8 cellular contexts compared by ENCODE assay signal in genomic region chr12:71756054-71756675, GRCh38. TPM values are rescaled to one million over a fixed set of nuclear protein-coding genes. Genes with fewer than 3 reads are reported as not detected.
DNase-seq lines count a peak whose midpoint lies in the region; ATAC-seq and TF ChIP-seq lines count a peak whose summit lies in the region.

No MANE protein-coding gene starts in this region.

- peaks cover 10% of the 10 kb centered on the region for H3K4me1 ChIP-seq in rectal smooth muscle tissue (ENCODE audit: control insufficient read depth, insufficient read depth, low read length)

- H3K27me3 ChIP-seq in WERI-Rb-1 (ENCODE audit: insufficient read depth, low read depth, severe bottlenecking): no peaks in the 10 kb centered on the region
- no peaks in the 10 kb centered on the region for H3K27me3 ChIP-seq in rectal smooth muscle tissue (ENCODE audit: control insufficient read depth, insufficient read depth, low read length)

- H3K9me3 ChIP-seq in WERI-Rb-1 (ENCODE audit: severe bottlenecking): peaks cover 8% of the 10 kb centered on the region

- H3K27ac ChIP-seq in WERI-Rb-1 (no peak overlapping the region), rectal smooth muscle tissue (ENCODE audit: low read depth, low read length) (peak overlapping the region; percentile 98)

- peak overlapping the region; percentile 82 for H3K4me3 ChIP-seq in GM08714 (ENCODE audit: low read length)
- H3K4me3 ChIP-seq in WERI-Rb-1 (ENCODE audit: low read depth, low read length): peak overlapping the region; percentile 64
- peak overlapping the region; percentile 97 for H3K4me3 ChIP-seq in rectal smooth muscle tissue (ENCODE audit: low read length)

- peaks cover 13% of the 10 kb centered on the region for H3K4me1 Mint-ChIP-seq in glutamatergic neuron (ENCODE audit: low read depth, unreplicated experiment)

- peaks cover 3% of the 10 kb centered on the region for H3K9me3 Mint-ChIP-seq in glutamatergic neuron (ENCODE audit: unreplicated experiment)

- no peak overlapping the region for H3K9ac ChIP-seq in rectal smooth muscle tissue (ENCODE audit: low read length)

- H3K4me3 Mint-ChIP-seq in glutamatergic neuron (ENCODE audit: unreplicated experiment): peak overlapping the region; percentile 93

- TF ChIP-seq CTCF in WERI-Rb-1 (IDR thresholded peaks at IDR 0.05; ENCODE audit: low read depth, low read length) (no peak), glutamatergic neuron (IDR thresholded peaks at IDR 0.05; ENCODE audit: partially characterized antibody, unreplicated experiment) (no peak)

- H3K36me3 Mint-ChIP-seq in glutamatergic neuron (ENCODE audit: unreplicated experiment): peaks cover 9% of the 10 kb centered on the region

- no peak overlapping the region for H3K27ac Mint-ChIP-seq in glutamatergic neuron (ENCODE audit: unreplicated experiment)

- peaks cover 5% of the 10 kb centered on the region for H3K27me3 Mint-ChIP-seq in glutamatergic neuron (ENCODE audit: unreplicated experiment)

- H3K36me3 ChIP-seq in WERI-Rb-1 (peaks cover 32% of the 10 kb centered on the region), rectal smooth muscle tissue (ENCODE audit: control insufficient read depth, insufficient read depth, low read length) (no peaks in the 10 kb centered on the region)

- ATAC-seq in GM21526 (IDR thresholded peaks at IDR 0.05; ENCODE audit: low FRiP score, unreplicated experiment): no peak

- no peak for DNase-seq in WERI-Rb-1
- no peak for DNase-seq in glutamatergic neuron
- no peak for DNase-seq in NCI-H446 (lab: John Stamatoyannopoulos, UW)
- DNase-seq in cerebellum (ENCODE audit: low spot score): no peak
- DNase-seq in activated CD4-positive, alpha-beta T cell treated with anti-CD3 and anti-CD28 coated beads, Interleukin-2, amount 50 U/mL, for 4 hours: no peak

RNA-seq across cellular contexts. Expression of gene RAB21, which starts 1.5 kb away (rescaled TPM):
- total RNA-seq in glutamatergic neuron (ENCODE audit: unreplicated experiment) (66.1 TPM), cerebellum (15.7 TPM)
